Comparison of ENCODE assay signal across 8 cellular contexts in genomic region chr7:35037211-35037525, GRCh38. TPM values are rescaled to one million over a fixed set of nuclear protein-coding genes. Genes with fewer than 3 reads are reported as not detected.
DNase-seq lines count a peak whose midpoint lies in the region; ATAC-seq, FAIRE-seq and TF ChIP-seq lines count a peak whose summit lies in the region.

DPY19L1 (minus strand) TSS chr7:35037485; CDS start chr7:35037394, 91 bp downstream.

- TF ChIP-seq CTCF in AG04450 (IDR thresholded peaks at IDR 0.05; ENCODE audit: low read depth, low read length), result no peak
- TF ChIP-seq CTCF in SU-DHL-6 (IDR thresholded peaks at IDR 0.05; ENCODE audit: insufficient read depth, low read length, poor library complexity, severe bottlenecking), result no peak
- TF ChIP-seq CTCF in D721Med (IDR thresholded peaks at IDR 0.05; ENCODE audit: insufficient read depth, missing control alignments), result no peak

- no peaks in the 10 kb centered on the region; the same call in 1 of the 2 replicates for H3K9me3 ChIP-seq in AG04450 (ENCODE audit: control insufficient read depth, insufficient read depth, low read length)
- no peaks in the 10 kb centered on the region for H3K9me3 ChIP-seq in SU-DHL-6 (ENCODE audit: insufficient read depth, low read length)

- H3K27ac ChIP-seq in AG04450 (ENCODE audit: low read depth, low read length) (peak within 1 kb of the TSS; percentile 61), SU-DHL-6 (ENCODE audit: low read depth, low read length) (peak within 1 kb of the TSS; percentile 72)

- peak within 1 kb of the TSS; percentile 84 for H3K4me2 ChIP-seq in SU-DHL-6 (ENCODE audit: low read depth, low read length, poor library complexity, severe bottlenecking)

- ATAC-seq in GM21576 (IDR thresholded peaks at IDR 0.05; ENCODE audit: unreplicated experiment), result peak; percentile 19

- peak within 1 kb of the TSS; percentile 93 for H2AFZ ChIP-seq in SU-DHL-6 (ENCODE audit: low read depth, low read length, severe bottlenecking)

- H3F3A ChIP-seq in SU-DHL-6 (ENCODE audit: insufficient read depth), result 0 out of 2 replicates have a peak, but pooled peaks cover 6% of the 10 kb centered on the region

- peaks cover 10% of the 10 kb centered on the region for H3K79me2 ChIP-seq in SU-DHL-6 (ENCODE audit: insufficient read depth, low read length)

- H3K27me3 ChIP-seq in AG04450 (ENCODE audit: control insufficient read depth, insufficient read depth, low read length), result peaks cover 6% of the 10 kb centered on the region
- H3K27me3 ChIP-seq in SU-DHL-6 (ENCODE audit: low read length), result no peaks in the 10 kb centered on the region

- H3K9me2 ChIP-seq in SU-DHL-6 (replicated peaks; ENCODE audit: insufficient read depth, low read length), result no peaks in the 10 kb centered on the region

- intact Hi-C loops in posterior vena cava (cut with DNase I), result no loop called here

- FAIRE-seq in frontal cortex (lab: Jason Lieb, UNC) (no peak), D721Med (lab: Jason Lieb, UNC) (no peak), RCC 7860 (lab: Jason Lieb, UNC) (no peak)

- H4K20me1 ChIP-seq in SU-DHL-6 (ENCODE audit: low read depth, low read length), result peaks cover 24% of the 10 kb centered on the region

- CTCF ChIA-PET in AG04450 (lab: Charles Lee), result interaction anchor here (0.5 to 1.4 kb wide), 18 partner anchors 9 to 1778 kb away, joined by 3 to 14 read pairs (median 4); no protein-coding TSS in a partner anchor

- no peak for DNase-seq in AG04450 (ENCODE audit: low read depth, low spot score)
- DNase-seq in frontal cortex (ENCODE audit: low spot score in 2 of 2), result no peak
- no peak for DNase-seq in posterior vena cava (ENCODE audit: low spot score)
- DNase-seq in DMS53 (lab: John Stamatoyannopoulos, UW), result no peak
- DNase-seq in D721Med (ENCODE audit: insufficient read length, low spot score), result no peak
- no peak for DNase-seq in RCC 7860 (ENCODE audit: low spot score)

- H3K9ac ChIP-seq in SU-DHL-6 (ENCODE audit: low read length), result peak within 1 kb of the TSS; percentile 71

- POLR2A ChIA-PET in AG04450 (lab: Yijun Ruan, JAX), result no interaction called here

- H3K4me3 ChIP-seq in AG04450 (ENCODE audit: low read depth, low read length), result peak within 1 kb of the TSS; percentile 76
- peak within 1 kb of the TSS; percentile 95 for H3K4me3 ChIP-seq in SU-DHL-6 (ENCODE audit: insufficient read depth, low read length, poor library complexity, severe bottlenecking)

- H3K36me3 ChIP-seq in SU-DHL-6 (ENCODE audit: low read length), result no peaks in the 10 kb centered on the region

RNA-seq across cellular contexts. Expression of gene DPY19L1, which starts in this region (rescaled TPM):
- polyA plus RNA-seq in AG04450 (2011; rRNA removed), result 28.0 and 40.5 TPM in 2 replicates
- polyA minus RNA-seq in AG04450 (2011; rRNA and poly(A)+ RNA removed), result 12.9 and 27.0 TPM in 2 replicates
- total RNA-seq in frontal cortex, result 25.7 TPM
- 10 to 100 TPM; 31.0 to 34.4 TPM for total RNA-seq in posterior vena cava
